10 cellular contexts compared by ENCODE assay signal in the genomic region with DNA sequence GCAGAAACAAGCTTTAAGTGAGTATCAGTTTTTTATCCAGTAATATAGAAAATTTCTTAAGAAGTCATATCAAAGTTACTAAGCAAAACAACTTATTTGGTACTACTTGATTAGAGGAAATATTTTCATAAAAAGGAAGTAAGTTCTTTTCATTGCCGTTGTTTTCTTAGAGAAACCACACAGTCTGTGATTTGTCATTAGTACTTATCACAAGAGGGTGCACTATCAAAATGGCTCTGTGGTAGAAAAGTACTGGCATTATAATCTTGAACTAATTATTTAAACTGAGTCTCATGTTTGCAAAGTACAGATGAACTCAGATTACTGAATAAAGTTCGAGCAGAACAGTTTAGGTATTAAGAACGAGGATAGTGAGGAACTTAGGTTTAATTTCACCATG.
"Had no signal": no experiment of that assay in that cellular context is flagged by ENCODE, and none has a peak within 500 bp of the region (broad histone marks: within the 10 kb centered on the region; RNA-seq: fewer than 3 reads in every experiment).

No MANE protein-coding gene starts in this region.

- H3K36me3 Mint-ChIP-seq: naive thymus-derived CD4-positive, alpha-beta T cell had no signal

- DNase-seq: activated CD4-positive, alpha-beta T cell treated with anti-CD3 and anti-CD28 coated beads for 48 hours; cerebellar nuclear complex; naive thymus-derived CD4-positive, alpha-beta T cell; small intestine; SW 1271; T-helper 9 cell; tibial artery; uterus; WERI-Rb-1 had no signal

- ATAC-seq: naive thymus-derived CD4-positive, alpha-beta T cell had no signal

- H3K27ac ChIP-seq: right atrium auricular region, tibial artery, uterus, WERI-Rb-1 had no signal

- H3K4me3 ChIP-seq: right atrium auricular region, tibial artery, uterus had no signal

- FAIRE-seq: small intestine had no signal

- H3K27me3 ChIP-seq: right atrium auricular region, tibial artery, uterus had no signal

- H3K4me1 ChIP-seq: right atrium auricular region, uterus had no signal

- H3K9me3 ChIP-seq: right atrium auricular region, tibial artery, uterus had no signal

- H3K27me3 Mint-ChIP-seq: naive thymus-derived CD4-positive, alpha-beta T cell had no signal

- H3K36me3 ChIP-seq: right atrium auricular region, tibial artery, uterus, WERI-Rb-1 had no signal
